Comparison of ENCODE assay signal across 8 cellular contexts in the genomic region with DNA sequence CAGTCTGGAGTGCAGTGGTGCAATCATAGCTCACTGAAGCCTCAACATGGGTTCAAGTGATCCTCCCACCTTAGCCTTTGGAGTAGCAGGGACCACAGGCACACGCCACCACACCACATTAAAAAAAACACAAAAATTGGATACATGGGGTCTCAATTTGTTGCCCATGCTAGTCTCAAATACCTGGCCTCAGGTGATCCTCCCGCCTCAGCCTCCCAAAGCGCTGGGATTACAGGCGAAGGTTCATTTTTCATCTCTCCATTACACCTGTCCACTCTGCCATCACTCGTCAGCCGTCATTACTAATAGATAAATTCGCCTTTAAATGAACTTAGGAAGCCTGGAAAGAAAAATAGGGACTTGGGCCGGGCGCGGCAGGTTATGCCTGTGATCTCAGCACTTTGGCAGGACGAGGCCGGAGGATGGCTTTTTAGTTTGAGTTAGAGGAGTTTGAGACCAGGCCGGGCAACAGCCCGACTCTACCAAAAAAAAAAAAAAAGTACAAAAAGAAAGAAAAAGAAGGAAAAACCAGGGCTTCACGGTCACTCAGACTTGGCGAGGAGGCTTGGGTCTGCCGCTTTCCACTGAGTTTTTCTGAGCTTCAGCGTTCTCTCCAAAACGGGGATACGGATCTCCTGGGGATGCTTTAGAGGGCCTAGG. TPM values are rescaled to one million over a fixed set of nuclear protein-coding genes. Genes with fewer than 3 reads are reported as not detected.
DNase-seq lines count a peak whose midpoint lies in the region; ATAC-seq, FAIRE-seq and TF ChIP-seq lines count a peak whose summit lies in the region.

No MANE protein-coding gene starts in this region.

- no peak overlapping the region for H2BK120ac ChIP-seq in H1 (replicated peaks; ENCODE audit: low read depth, low read length)

- no peaks in the 10 kb centered on the region for H3F3A ChIP-seq in OCI-LY1 (ENCODE audit: insufficient read depth, low read length)

- H3K4me2 ChIP-seq in OCI-LY1 (ENCODE audit: low read length) (peak overlapping the region; percentile 73), H1 (ENCODE audit: insufficient read depth in 1 of 2, low read depth in 2 of 2, low read length in 2 of 2) (peak overlapping the region; percentile 89 to 99)

- POLR2A ChIA-PET in H1 (lab: Charles Lee; ENCODE audit: partially characterized antibody) = interaction anchor here (0.6 to 47.8 kb wide), 16 partner anchors 13 to 766 kb away, joined by 3 to 1154 read pairs (median 4); a partner anchor contains a TSS

- no peak overlapping the region; the same call in 1 of the 2 replicates for H2BK12ac ChIP-seq in H1 (ENCODE audit: low read depth, low read length)

- H4K20me1 ChIP-seq in OCI-LY1 (ENCODE audit: insufficient read depth, low read length) (no peaks in the 10 kb centered on the region), H1 (replicated peaks in 1 of 2; ENCODE audit: control insufficient read depth in 1 of 2, insufficient read depth in 2 of 2, low read length in 2 of 2) (peaks cover 10 to 12% of the 10 kb centered on the region in 2 experiments)

- BruUV-seq in Calu3 (replicated peaks; lab: Mats Ljungman, UMichigan) = TSS peak; percentile 99

- ATAC-seq in naive B cell (ENCODE audit: low read depth in 2 of 2) (no peak), HG02840 (IDR thresholded peaks at IDR 0.05; ENCODE audit: low FRiP score, unreplicated experiment) (no peak), HG02884 (IDR thresholded peaks at IDR 0.05; ENCODE audit: unreplicated experiment) (no peak)

- TF ChIP-seq POLR2A in H1 (IDR thresholded peaks at IDR 0.05; ENCODE audit: control extremely low read depth in 1 of 2, low read depth in 2 of 2, low read length in 2 of 2) = no peak

- 0 out of 2 replicates have a peak overlapping the region, but pooled peaks have one; percentile 48 for H2BK5ac ChIP-seq in H1 (ENCODE audit: low read depth, low read length)

- H2AFZ ChIP-seq in OCI-LY1 (ENCODE audit: low read length) = no peak overlapping the region
- no peak overlapping the region for H2AFZ ChIP-seq in H1 (ENCODE audit: low read length)

- no peak for TF ChIP-seq RAD21 in H1 (IDR thresholded peaks at IDR 0.05 in 1 of 2, conservative IDR thresholded peaks at IDR 0.05 in 1 of 2; ENCODE audit: low read depth in 2 of 2, low read length in 2 of 2)

- peak overlapping the region; percentile 85 for H3K4me3 ChIP-seq in OCI-LY1 (ENCODE audit: low read depth, low read length, poor library complexity, severe bottlenecking)
- H3K4me3 ChIP-seq in H1 (ENCODE audit: extremely low read depth in 1 of 4, insufficient read depth in 2 of 4, low read depth in 3 of 4, low read length in 4 of 4) = peak overlapping the region; percentile 80 to 94 (median 88)

- H3K79me1 ChIP-seq in H1 (ENCODE audit: low read depth, low read length) = peaks cover 10% of the 10 kb centered on the region

- H3K4me1 ChIP-seq in OCI-LY1 (ENCODE audit: insufficient read depth, low read length, severe bottlenecking) (peaks cover 56% of the 10 kb centered on the region), H1 (replicated peaks in 1 of 4; ENCODE audit: control insufficient read depth in 3 of 4, insufficient read depth in 4 of 4, low read length in 3 of 4) (peaks cover 0 to 3% (median under 1%) of the 10 kb centered on the region in 4 experiments; a peak in 3 of 7 replicates)

- no peaks in the 10 kb centered on the region for H3K27me3 ChIP-seq in OCI-LY1 (ENCODE audit: insufficient read depth, low read length)
- no peaks in the 10 kb centered on the region for H3K27me3 ChIP-seq in H1 (replicated peaks in 1 of 4; ENCODE audit: control insufficient read depth in 3 of 4, extremely low read depth in 1 of 4, insufficient read depth in 3 of 4, low read length in 3 of 4)

- H3K27me3 Mint-ChIP-seq in Calu3 (ENCODE audit: unreplicated experiment) (no peaks in the 10 kb centered on the region), naive B cell (no peaks in the 10 kb centered on the region)

- no peak overlapping the region for H3K14ac ChIP-seq in H1 (ENCODE audit: insufficient read length)

- CTCF ChIA-PET in Calu3 (lab: Charles Lee) (interaction anchor here (0.6 to 0.9 kb wide), 4 partner anchors 8 to 730 kb away, joined by 3 to 7 read pairs (median 4); a partner anchor contains a TSS), H1 (lab: Charles Lee; ENCODE audit: partially characterized antibody) (interaction anchor here (2.2 kb wide), 1 partner anchor 9 kb away, joined by 5 read pairs; a partner anchor contains a TSS)

- peak overlapping the region; percentile 57 for H4K5ac ChIP-seq in H1 (ENCODE audit: insufficient read length, low read depth, low read length)

- peak overlapping the region; percentile 64 for H3K18ac ChIP-seq in H1 (ENCODE audit: extremely low read depth, low read length)

- FAIRE-seq in H1 (lab: Jason Lieb, UNC) = no peak

- H2AK5ac ChIP-seq in H1 (ENCODE audit: low read depth, low read length) = peak overlapping the region; percentile 26; the same call in 1 of the 2 replicates

- H4K8ac ChIP-seq in H1 (ENCODE audit: extremely low read depth, insufficient read depth, low read length) = peak overlapping the region; percentile 85; the same call in 1 of the 2 replicates

- H4K91ac ChIP-seq in H1 (replicated peaks; ENCODE audit: insufficient read length, low read length) = peak overlapping the region; percentile 29

- H3K36me3 Mint-ChIP-seq in Calu3 (ENCODE audit: insufficient read depth, unreplicated experiment) = peaks cover 38% of the 10 kb centered on the region
- H3K36me3 Mint-ChIP-seq in naive B cell = peaks cover 4 to 10% of the 10 kb centered on the region in 2 donors

- peak overlapping the region; percentile 92 for H3K27ac ChIP-seq in OCI-LY1 (ENCODE audit: low read depth, low read length, poor library complexity, severe bottlenecking)
- H3K27ac ChIP-seq in H1 (ENCODE audit: low read depth, low read length) = peak overlapping the region; percentile 79

- no peaks in the 10 kb centered on the region for H3K9me2 ChIP-seq in OCI-LY1 (ENCODE audit: low read depth, low read length)

- H3K36me3 ChIP-seq in OCI-LY1 (ENCODE audit: insufficient read depth, low read length) (peaks cover 22% of the 10 kb centered on the region; the same call in 1 of the 2 replicates), H1 (ENCODE audit: control insufficient read depth in 2 of 4, insufficient read depth in 4 of 4, low read length in 3 of 4) (peaks cover 0 to 9% (median 0%) of the 10 kb centered on the region in 4 experiments; a peak in 2 of 8 replicates)

- H2BK15ac ChIP-seq in H1 (ENCODE audit: low read length) = no peak overlapping the region

- intact Hi-C loops in Calu3 (cut with micrococcal nuclease; ENCODE audit: unreplicated experiment) = loop anchor here (10.0 kb wide), 1 partner anchor 230 kb away; no protein-coding TSS in a partner anchor

- peak overlapping the region; percentile 96 for H3K4me3 Mint-ChIP-seq in Calu3 (ENCODE audit: low read depth, unreplicated experiment)
- peak overlapping the region; percentile 90 to 100 (median 99) for H3K4me3 Mint-ChIP-seq in naive B cell

- DNase-seq in Calu3 = no peak
- no peak for DNase-seq in H1 (ENCODE audit: low read depth in 1 of 2, low spot score in 2 of 2)
- no peak for DNase-seq in naive B cell
- no peak for DNase-seq in inferior parietal cortex (ENCODE audit: extremely low spot score)
- DNase-seq in HuH-7 (ENCODE audit: low spot score) = no peak

- H3K27ac Mint-ChIP-seq in Calu3 (ENCODE audit: unreplicated experiment) (peak overlapping the region; percentile 99), naive B cell (peak overlapping the region; percentile 97 to 100 (median 98))

- H3K9ac ChIP-seq in OCI-LY1 (ENCODE audit: low read length) (peak overlapping the region; percentile 84), H1 (replicated peaks in 1 of 4; ENCODE audit: extremely low read depth in 1 of 4, low read depth in 3 of 4, low read length in 3 of 4) (peak overlapping the region; percentile 85 to 94 (median 92))

- peak overlapping the region; percentile 59 for H3K4ac ChIP-seq in H1 (replicated peaks; ENCODE audit: insufficient read length, low read depth, low read length)

- H3K23ac ChIP-seq in H1 (ENCODE audit: insufficient read length) = no peak overlapping the region

- H3K23me2 ChIP-seq in H1 (ENCODE audit: low read depth, low read length) = peaks cover 6% of the 10 kb centered on the region; the same call in 1 of the 2 replicates

- peak overlapping the region; percentile 36 for H3K56ac ChIP-seq in H1 (replicated peaks; ENCODE audit: insufficient read length, low read depth, low read length)

- no peak for TF ChIP-seq EP300 in H1 (IDR thresholded peaks at IDR 0.05; ENCODE audit: borderline replicate concordance in 1 of 2, low read depth in 2 of 2, low read length in 2 of 2)

- H3K9me3 Mint-ChIP-seq in Calu3 (ENCODE audit: low read depth, unreplicated experiment) = no peaks in the 10 kb centered on the region
- H3K9me3 Mint-ChIP-seq in naive B cell = peaks cover 0 to 2% (median 0%) of the 10 kb centered on the region in 7 donors

- H3K4me1 Mint-ChIP-seq in Calu3 (ENCODE audit: low read depth, unreplicated experiment) (peaks cover 16% of the 10 kb centered on the region), naive B cell (peaks cover 43 to 59% (median 45%) of the 10 kb centered on the region in 3 donors)

- WGBS in H1 (ENCODE audit: extremely low coverage in 1 of 2, insufficient coverage in 1 of 2, insufficient read length in 1 of 2, insufficient replicate concordance in 2 of 2, low coverage in 1 of 2, low lambda C conversion rate in 2 of 2, missing lambda C conversion rate in 1 of 2), 2 experiments = 11% methylated on average over 20 of the region's 20 CpGs; no CpG with 5 or more reads in 1 of the 2 experiments

- TF ChIP-seq CTCF in Calu3 (IDR thresholded peaks at IDR 0.05; ENCODE audit: unreplicated experiment) (no peak), OCI-LY1 (IDR thresholded peaks at IDR 0.05; ENCODE audit: low read length) (no peak), H1 (IDR thresholded peaks at IDR 0.05; ENCODE audit: control extremely low read depth in 1 of 3, insufficient read depth in 1 of 3, low read depth in 1 of 3, low read length in 3 of 3) (no peak)

- H3K79me2 ChIP-seq in OCI-LY1 (ENCODE audit: insufficient read depth, low read length) (peaks cover 41% of the 10 kb centered on the region), H1 (ENCODE audit: control insufficient read depth in 1 of 2, insufficient read depth in 2 of 2, low read length in 2 of 2) (peaks cover 15 to 47% of the 10 kb centered on the region in 2 experiments; a peak in 3 of 4 replicates)

- H3K9me3 ChIP-seq in OCI-LY1 (ENCODE audit: low read length) (no peaks in the 10 kb centered on the region), H1 (ENCODE audit: insufficient read depth in 2 of 2, low read depth in 1 of 2, low read length in 1 of 2) (no peaks in the 10 kb centered on the region)

- no peak overlapping the region for H2BK20ac ChIP-seq in H1 (ENCODE audit: low read length)

RNA-seq across cellular contexts. Expression of a gene that starts 0.7 kb away (rescaled TPM):
- 158 and 189 TPM in 2 replicates for total RNA-seq in Calu3 (2022)
- total RNA-seq in H1 (2021; fragmentation: NEBNext Ultra II Directional; extraction: Animal tissue kit (Norgen Biotek cat#: 25700)) = 111 and 118 TPM in 2 replicates
- polyA plus RNA-seq in H1 (2011; rRNA removed) = 77.8 and 110 TPM in 2 replicates
- 88.9 TPM for polyA plus RNA-seq in H1 (2011; cell fraction: cytosol; rRNA removed)
- polyA plus RNA-seq in H1 (2011; cell fraction: nucleus; rRNA removed) = 202 TPM
- 110 to 145 TPM (median 140 TPM) in 4 replicates for polyA plus RNA-seq in H1 (2012, experiment 1 of 2)
- 111 TPM for polyA plus RNA-seq in H1 (2012, experiment 2 of 2)
- 86.7 TPM for polyA plus RNA-seq in H1 (2013, experiment 1 of 2)
- 76.3 TPM for polyA plus RNA-seq in H1 (2013, experiment 2 of 2)
- 54.8 and 86.8 TPM in 2 replicates for polyA minus RNA-seq in H1 (2011; rRNA and poly(A)+ RNA removed)
- polyA minus RNA-seq in H1 (2011; cell fraction: cytosol; rRNA and poly(A)+ RNA removed) = 45.4 TPM
- polyA minus RNA-seq in H1 (2011; cell fraction: nucleus; rRNA and poly(A)+ RNA removed) = 57.4 TPM
- 100 to 1,000 TPM in 1 of 6 donors, 10 to 100 TPM in 5; 48.1 to 119 (median 81.6) TPM for polyA plus RNA-seq in naive B cell (ENCODE audit: low read depth in 6 of 6)

RNA-seq across cellular contexts. Expression of a gene that starts 9.0 kb away (rescaled TPM):
- 1,912 and 1,929 TPM in 2 replicates for total RNA-seq in Calu3 (2022)
- 2,433 and 2,482 TPM in 2 replicates for total RNA-seq in H1 (2021; fragmentation: NEBNext Ultra II Directional; extraction: Animal tissue kit (Norgen Biotek cat#: 25700))
- polyA plus RNA-seq in H1 (2011; rRNA removed) = 7,810 and 9,546 TPM in 2 replicates
- polyA plus RNA-seq in H1 (2011; cell fraction: cytosol; rRNA removed) = 5,561 TPM
- 4,175 TPM for polyA plus RNA-seq in H1 (2011; cell fraction: nucleus; rRNA removed)
- polyA plus RNA-seq in H1 (2012, experiment 1 of 2) = 3,337 to 4,443 TPM (median 4,024 TPM) in 4 replicates
- 7,637 TPM for polyA plus RNA-seq in H1 (2012, experiment 2 of 2)
- polyA plus RNA-seq in H1 (2013, experiment 1 of 2) = 4,469 TPM
- polyA plus RNA-seq in H1 (2013, experiment 2 of 2) = 4,343 TPM
- polyA minus RNA-seq in H1 (2011; rRNA and poly(A)+ RNA removed) = 1,416 and 1,486 TPM in 2 replicates
- polyA minus RNA-seq in H1 (2011; cell fraction: cytosol; rRNA and poly(A)+ RNA removed) = 1,670 TPM
- 1,057 TPM for polyA minus RNA-seq in H1 (2011; cell fraction: nucleus; rRNA and poly(A)+ RNA removed)
- polyA plus RNA-seq in naive B cell (ENCODE audit: low read depth in 6 of 6) = 1,000 to 10,000 TPM; 1,393 to 2,131 (median 1,793) TPM

RNA-seq across cellular contexts. Expression of a gene that starts 32.3 kb away (rescaled TPM):
- total RNA-seq in Calu3 (2022) = 64.1 and 65.3 TPM in 2 replicates
- 64.0 and 65.7 TPM in 2 replicates for total RNA-seq in H1 (2021; fragmentation: NEBNext Ultra II Directional; extraction: Animal tissue kit (Norgen Biotek cat#: 25700))
- 16.9 and 21.8 TPM in 2 replicates for polyA plus RNA-seq in H1 (2011; rRNA removed)
- 12.2 TPM for polyA plus RNA-seq in H1 (2011; cell fraction: cytosol; rRNA removed)
- 79.0 TPM for polyA plus RNA-seq in H1 (2011; cell fraction: nucleus; rRNA removed)
- 32.6 to 44.5 TPM (median 43.1 TPM) in 4 replicates for polyA plus RNA-seq in H1 (2012, experiment 1 of 2)
- 107 TPM for polyA plus RNA-seq in H1 (2012, experiment 2 of 2)
- 29.9 TPM for polyA plus RNA-seq in H1 (2013, experiment 1 of 2)
- 28.4 TPM for polyA plus RNA-seq in H1 (2013, experiment 2 of 2)
- 19.0 and 20.2 TPM in 2 replicates for polyA minus RNA-seq in H1 (2011; rRNA and poly(A)+ RNA removed)
- 53.9 TPM for polyA minus RNA-seq in H1 (2011; cell fraction: cytosol; rRNA and poly(A)+ RNA removed)
- 37.5 TPM for polyA minus RNA-seq in H1 (2011; cell fraction: nucleus; rRNA and poly(A)+ RNA removed)
- 1 to 10 TPM in 5 of 6 donors, not detected in 1; 2.5 to 8.3 (median 4.7) TPM for polyA plus RNA-seq in naive B cell (ENCODE audit: low read depth in 6 of 6)

RNA-seq across cellular contexts. Expression of a gene that starts 35.9 kb away (rescaled TPM):
- 110 and 116 TPM in 2 replicates for total RNA-seq in Calu3 (2022)
- 153 and 155 TPM in 2 replicates for total RNA-seq in H1 (2021; fragmentation: NEBNext Ultra II Directional; extraction: Animal tissue kit (Norgen Biotek cat#: 25700))
- polyA plus RNA-seq in H1 (2011; rRNA removed) (187 and 217 TPM in 2 replicates), naive B cell (ENCODE audit: low read depth in 6 of 6) (10 to 100 TPM; 35.4 to 41.9 (median 37.0) TPM)
- polyA plus RNA-seq in H1 (2011; cell fraction: cytosol; rRNA removed) = 162 TPM
- polyA plus RNA-seq in H1 (2011; cell fraction: nucleus; rRNA removed) = 233 TPM
- polyA plus RNA-seq in H1 (2012, experiment 1 of 2) = 147 to 197 TPM (median 169 TPM) in 4 replicates
- polyA plus RNA-seq in H1 (2012, experiment 2 of 2) = 251 TPM
- 125 TPM for polyA plus RNA-seq in H1 (2013, experiment 1 of 2)
- 123 TPM for polyA plus RNA-seq in H1 (2013, experiment 2 of 2)
- 121 and 126 TPM in 2 replicates for polyA minus RNA-seq in H1 (2011; rRNA and poly(A)+ RNA removed)
- polyA minus RNA-seq in H1 (2011; cell fraction: cytosol; rRNA and poly(A)+ RNA removed) = 92.0 TPM
- polyA minus RNA-seq in H1 (2011; cell fraction: nucleus; rRNA and poly(A)+ RNA removed) = 71.7 TPM

RNA-seq across cellular contexts. Expression of a gene that starts 38.1 kb away (rescaled TPM):
- 70.8 and 107 TPM in 2 replicates for total RNA-seq in Calu3 (2022)
- total RNA-seq in H1 (2021; fragmentation: NEBNext Ultra II Directional; extraction: Animal tissue kit (Norgen Biotek cat#: 25700)) = 10.9 and 12.2 TPM in 2 replicates
- polyA plus RNA-seq in H1 (2011; rRNA removed) (4.0 and 7.3 TPM in 2 replicates), naive B cell (ENCODE audit: low read depth in 6 of 6) (100 to 1,000 TPM; 291 to 784 (median 445) TPM)
- 1.9 TPM for polyA plus RNA-seq in H1 (2011; cell fraction: cytosol; rRNA removed)
- polyA plus RNA-seq in H1 (2011; cell fraction: nucleus; rRNA removed) = 15.8 TPM
- 10.1 to 11.7 TPM (median 11.0 TPM) in 4 replicates for polyA plus RNA-seq in H1 (2012, experiment 1 of 2)
- 11.5 TPM for polyA plus RNA-seq in H1 (2012, experiment 2 of 2)
- polyA plus RNA-seq in H1 (2013, experiment 1 of 2) = 14.0 TPM
- polyA plus RNA-seq in H1 (2013, experiment 2 of 2) = 14.2 TPM
- polyA minus RNA-seq in H1 (2011; rRNA and poly(A)+ RNA removed) = 0.76 and 1.6 TPM in 2 replicates
- polyA minus RNA-seq in H1 (2011; cell fraction: cytosol; rRNA and poly(A)+ RNA removed) = 4.3 TPM
- 22.0 TPM for polyA minus RNA-seq in H1 (2011; cell fraction: nucleus; rRNA and poly(A)+ RNA removed)
